ENCODE assay signal across 8 cellular contexts in genomic region chr9:97632992-97633858, GRCh38. TPM values are rescaled to one million over a fixed set of nuclear protein-coding genes. Genes with fewer than 3 reads are reported as not detected.
DNase-seq lines count a peak whose midpoint lies in the region; ATAC-seq, FAIRE-seq and TF ChIP-seq lines count a peak whose summit lies in the region.

NCBP1 (plus strand) TSS chr9:97633821; CDS start chr9:97633882, 61 bp downstream.
TSTD2 (minus strand) TSS chr9:97633368; CDS start chr9:97627562, 5,806 bp downstream.

- peak within 1 kb of the TSS; percentile 90 for H3K4me3 ChIP-seq in psoas muscle

- intact Hi-C loops in left ventricle myocardium superior (cut with micrococcal nuclease) (loop anchor here (10.0 kb wide), 1 partner anchor 62 kb away; the partner anchor contains the start of gene XPA), psoas muscle (cut with DNase I) (loop anchor here in 1 of 2 donors (5.0 kb wide), 1 partner anchor 856 kb away; the partner anchor contains the start of gene ZNF510)

- peaks cover 6% of the 10 kb centered on the region for H3K36me3 Mint-ChIP-seq in T-helper 17 cell (ENCODE audit: low read depth)

- 0 to 1% (median 1%) methylated on average over 68 to 83 of the region's 83 CpGs for WGBS in psoas muscle, 3 donors

- peak within 1 kb of the TSS; percentile 94 for H3K27ac ChIP-seq in psoas muscle

- no peaks in the 10 kb centered on the region for H3K27me3 Mint-ChIP-seq in T-helper 17 cell

- TF ChIP-seq CTCF in psoas muscle (IDR thresholded peaks at IDR 0.05), result no peak

- peaks cover 65% of the 10 kb centered on the region for H3K4me1 ChIP-seq in psoas muscle

- no peaks in the 10 kb centered on the region for H3K27me3 ChIP-seq in psoas muscle (ENCODE audit: insufficient read depth in 3 of 3, low read length in 2 of 3)

- H3K4me1 Mint-ChIP-seq in T-helper 17 cell, result peaks cover 43% of the 10 kb centered on the region

- no peaks in the 10 kb centered on the region for H3K9me3 ChIP-seq in T-helper 17 cell (ENCODE audit: control insufficient read depth, low read length, poor library complexity, severe bottlenecking)
- no peaks in the 10 kb centered on the region for H3K9me3 ChIP-seq in psoas muscle

- peak; percentile 86 for ATAC-seq in HG02885 (IDR thresholded peaks at IDR 0.05; ENCODE audit: poor library complexity, unreplicated experiment)
- ATAC-seq in T-helper 17 cell, result peak; percentile 89
- ATAC-seq in left ventricle myocardium superior, result peak; percentile 93
- peak; percentile 90 to 94 (median 91) for ATAC-seq in psoas muscle

- DNase-seq in NCI-H1694 treated with DMSO at 0.1 percent for 48 hours (lab: John Stamatoyannopoulos, UW), result peak; percentile 93
- DNase-seq in T-helper 17 cell, result peak; percentile 83 to 91 (median 89)
- DNase-seq in amygdala (lab: John Stamatoyannopoulos, UW), result peak; percentile 73 to 100 (median 97)
- peak; percentile 99 for DNase-seq in left ventricle myocardium superior
- DNase-seq in psoas muscle, result peak; percentile 97 to 99
- peak; percentile 96 for DNase-seq in urothelium cell line (ENCODE audit: low spot score)

- peak; percentile 93 for TF ChIP-seq POLR2A in GM15510 (IDR thresholded peaks at IDR 0.05; ENCODE audit: borderline replicate concordance, extremely low read depth, insufficient read length)

- H3K36me3 ChIP-seq in psoas muscle (ENCODE audit: insufficient read depth in 1 of 2, low read depth in 1 of 2), result no peaks in the 10 kb centered on the region

- H3K27ac Mint-ChIP-seq in T-helper 17 cell, result peak within 1 kb of the TSS; percentile 98

- FAIRE-seq in urothelium cell line (lab: Jason Lieb, UNC), result no peak

- peak within 1 kb of the TSS; percentile 98 for H3K4me3 Mint-ChIP-seq in T-helper 17 cell

RNA-seq across cellular contexts. Expression of gene NCBP1, which starts in this region (rescaled TPM):
- total RNA-seq in T-helper 17 cell (10 to 100 TPM; 31.6 to 37.2 TPM), left ventricle myocardium superior (21.4 TPM), psoas muscle (10 to 100 TPM; 14.6 to 22.1 (median 17.5) TPM)
- polyA plus RNA-seq in psoas muscle, result 10 to 100 TPM in 2 of 3 donors, 1 to 10 TPM in 1; 7.1 to 11.8 (median 10.8) TPM

RNA-seq across cellular contexts. Expression of gene TSTD2, which starts in this region (rescaled TPM):
- total RNA-seq in T-helper 17 cell (10 to 100 TPM; 15.5 to 26.7 TPM), left ventricle myocardium superior (25.9 TPM), psoas muscle (10 to 100 TPM; 17.1 to 22.9 (median 19.4) TPM)
- polyA plus RNA-seq in psoas muscle, result 10 to 100 TPM; 16.2 to 22.7 (median 17.4) TPM

Comparison
In these comparisons a context has a peak if more than half of its experiments do, and no peak if none do; other contexts are left out.
1. Peak in every context shown above with its lines: DNase-seq, ATAC-seq, H3K4me3 ChIP-seq and H3K27ac ChIP-seq.